ENCODE assay signal across 7 cellular contexts in the genomic region with DNA sequence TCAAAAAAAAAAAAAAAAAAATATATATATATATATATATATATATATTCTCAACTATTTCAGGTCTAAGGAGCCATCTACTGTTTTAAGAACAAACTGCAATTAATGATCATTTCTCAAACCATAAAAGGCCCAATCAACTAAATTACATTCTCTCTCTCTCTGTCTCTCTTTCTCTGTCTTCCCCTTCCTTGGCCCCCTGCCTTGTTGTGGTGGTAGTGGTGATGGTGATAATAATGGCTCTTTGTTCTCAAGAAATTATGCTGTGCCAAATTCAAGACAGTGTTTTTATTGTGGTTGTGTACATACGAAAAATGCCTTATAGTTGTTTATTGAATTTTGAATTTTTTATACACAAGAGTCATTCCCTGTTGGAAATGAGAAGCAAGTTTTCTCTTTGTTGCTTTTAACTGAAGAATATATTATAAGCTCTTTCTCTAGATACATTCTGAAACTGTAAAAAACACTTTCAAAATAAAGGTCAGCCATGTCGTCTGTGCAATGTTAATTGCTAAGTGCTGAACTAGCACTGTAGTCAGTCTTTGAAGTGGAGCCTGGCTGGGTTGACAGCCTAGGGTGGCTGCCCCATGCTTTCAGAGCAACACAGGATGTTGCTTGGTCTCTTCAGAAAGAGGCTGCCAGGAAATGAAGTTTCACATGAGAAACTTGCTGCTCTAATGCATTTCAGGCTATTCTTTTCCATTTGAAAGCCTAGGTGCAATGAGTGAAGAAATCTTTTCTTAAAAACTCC.
DNase-seq lines count a peak whose midpoint lies in the region; ATAC-seq lines count a peak whose summit lies in the region.

No MANE protein-coding gene starts in this region.

- ATAC-seq in GM19351 (IDR thresholded peaks at IDR 0.05; ENCODE audit: unreplicated experiment) (peak; percentile 93), HG03097 (IDR thresholded peaks at IDR 0.05; ENCODE audit: low FRiP score, unreplicated experiment) (peak; percentile 99), HG03045 (IDR thresholded peaks at IDR 0.05; ENCODE audit: unreplicated experiment) (no peak)

- DNase-seq in activated CD4-positive, alpha-beta T cell treated with anti-CD3 and anti-CD28 coated beads, Interleukin-2, amount 50 U/mL, for 1 hour: peak; percentile 42
- peak; percentile 60 to 89 for DNase-seq in hippocampal formation (lab: John Stamatoyannopoulos, UW)
- DNase-seq in stimulated activated naive CD4-positive, alpha-beta T cell (lab: John Stamatoyannopoulos, UW): peak; percentile 2 to 77 (median 49)
- no peak for DNase-seq in NCI-H446 treated with DMSO at 0.1 percent for 48 hours (lab: John Stamatoyannopoulos, UW)
